In the genomic region with DNA sequence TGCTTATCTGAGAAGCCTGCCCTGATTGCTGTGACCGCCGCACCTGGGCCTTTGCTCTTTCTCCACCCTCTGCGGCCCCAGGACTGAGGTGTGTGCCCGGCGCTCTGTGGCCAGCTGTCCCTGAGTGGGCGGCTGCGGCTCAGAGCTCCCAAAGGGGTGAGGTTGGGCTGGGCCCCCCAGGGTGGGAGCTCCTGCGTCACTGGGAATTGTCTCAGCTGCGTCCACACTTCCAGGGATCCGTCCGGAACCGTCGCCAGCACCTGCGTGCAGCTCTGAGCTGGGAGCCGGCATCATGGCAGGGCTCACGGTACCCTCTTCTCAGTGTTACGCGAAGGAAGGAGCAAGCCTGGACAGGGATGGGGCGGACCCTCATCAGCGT, we compare ENCODE assay signal across 18 cellular contexts. TPM values are rescaled to one million over a fixed set of nuclear protein-coding genes. Genes with fewer than 3 reads are reported as not detected.
DNase-seq lines count a peak whose midpoint lies in the region; ATAC-seq and TF ChIP-seq lines count a peak whose summit lies in the region.
"Had no signal": no experiment of that assay in that cellular context is flagged by ENCODE, and none has a peak within 500 bp of the region (broad histone marks: within the 10 kb centered on the region; RNA-seq: fewer than 3 reads in every experiment).

No MANE protein-coding gene starts in this region.

- TF ChIP-seq CTCF in endodermal cell (conservative IDR thresholded peaks at IDR 0.05): no peak

- no peaks in the 10 kb centered on the region; a peak in 1 of 22 replicates for H4K20me1 ChIP-seq in BLaER1 treated with 17β-estradiol and CSF1 and Interleukin-3, amounts not matched to agents 10 nM and 100 nM

- peak overlapping the region; percentile 68 to 89 (median 78); a peak in 21 of 22 replicates for H3K4me2 ChIP-seq in BLaER1 treated with 17β-estradiol and CSF1 and Interleukin-3, amounts not matched to agents 10 nM and 100 nM
- no peak overlapping the region for H3K4me2 ChIP-seq in neuronal stem cell (ENCODE audit: insufficient read depth, low read length, poor library complexity, severe bottlenecking)

- no peaks in the 10 kb centered on the region for H3K27me3 ChIP-seq in BLaER1 treated with 17β-estradiol and CSF1 and Interleukin-3, amounts not matched to agents 10 nM and 100 nM
- H3K27me3 ChIP-seq in endodermal cell (ENCODE audit: control insufficient read depth, insufficient read depth, low read length, poor library complexity, severe bottlenecking) (no peaks in the 10 kb centered on the region), neuronal stem cell (ENCODE audit: control insufficient read depth in 3 of 3, insufficient read depth in 3 of 3, low read depth in 1 of 3, low read length in 3 of 3) (peaks cover 0 to 23% (median 0%) of the 10 kb centered on the region in 3 experiments)

- H2BK120ac ChIP-seq in neuronal stem cell (ENCODE audit: low read depth, low read length): no peak overlapping the region

- H3K79me1 ChIP-seq in neuronal stem cell (ENCODE audit: low read depth, low read length): peaks cover under 1% of the 10 kb centered on the region

- no peak overlapping the region for H2AFZ ChIP-seq in neuronal stem cell (ENCODE audit: low read length)

- H2AK5ac ChIP-seq in neuronal stem cell (ENCODE audit: low read depth, low read length): peak overlapping the region; percentile 73

- peak overlapping the region; percentile 40 for H3K23ac ChIP-seq in neuronal stem cell (ENCODE audit: low read depth, low read length, poor library complexity)

- peaks cover 25 to 65% (median 58%) of the 10 kb centered on the region in 10 experiments for H3K4me1 ChIP-seq in BLaER1 treated with 17β-estradiol and CSF1 and Interleukin-3, amounts not matched to agents 10 nM and 100 nM
- H3K4me1 ChIP-seq in endodermal cell (ENCODE audit: control insufficient read depth, insufficient read depth, low read length) (no peaks in the 10 kb centered on the region), neuronal stem cell (ENCODE audit: control insufficient read depth in 2 of 2, insufficient read depth in 1 of 2, low read depth in 1 of 2, low read length in 2 of 2) (no peaks in the 10 kb centered on the region)

- no peak overlapping the region for H2BK15ac ChIP-seq in neuronal stem cell (ENCODE audit: low read length)

- ATAC-seq in activated naive CD8-positive, alpha-beta T cell treated with anti-CD3 and anti-CD28 coated beads, Interleukin-2, amount 10 ng/mL, durations not matched to agents 7 days and 5 days (ENCODE audit: low read depth): no peak
- no peak for ATAC-seq in activated naive CD8-positive, alpha-beta T cell treated with anti-CD3 and anti-CD28 coated beads, Interleukin-2, amount 50 U/mL, for 24 hours
- ATAC-seq in esophagus mucosa: no peak
- ATAC-seq: GM12878 had no signal

- H3K9ac ChIP-seq in BLaER1 treated with 17β-estradiol and CSF1 and Interleukin-3, amounts not matched to agents 10 nM and 100 nM: 0 out of 22 replicates have a peak overlapping the region, but pooled peaks of 1 of the 11 experiments have one; percentile 18
- H3K9ac ChIP-seq in endodermal cell (ENCODE audit: extremely low read depth, low read length, poor library complexity, severe bottlenecking) (no peak overlapping the region), neuronal stem cell (ENCODE audit: low read depth, low read length, poor library complexity) (no peak overlapping the region)

- H2BK5ac ChIP-seq in neuronal stem cell (ENCODE audit: low read length): no peak overlapping the region

- peaks cover 7% of the 10 kb centered on the region for H3K4me1 Mint-ChIP-seq in activated naive CD8-positive, alpha-beta T cell treated with anti-CD3 and anti-CD28 coated beads, Interleukin-2, amount 10 ng/mL, durations not matched to agents 7 days and 5 days
- H3K4me1 Mint-ChIP-seq in activated naive CD8-positive, alpha-beta T cell treated with anti-CD3 and anti-CD28 coated beads, Interleukin-2, amount 50 U/mL, for 24 hours: peaks cover 4% of the 10 kb centered on the region
- H3K4me1 Mint-ChIP-seq in endodermal cell: no peaks in the 10 kb centered on the region

- H3K36me3 Mint-ChIP-seq in activated naive CD8-positive, alpha-beta T cell treated with anti-CD3 and anti-CD28 coated beads, Interleukin-2, amount 10 ng/mL, durations not matched to agents 7 days and 5 days: no peaks in the 10 kb centered on the region
- no peaks in the 10 kb centered on the region for H3K36me3 Mint-ChIP-seq in activated naive CD8-positive, alpha-beta T cell treated with anti-CD3 and anti-CD28 coated beads, Interleukin-2, amount 50 U/mL, for 24 hours (ENCODE audit: low read depth)
- H3K36me3 Mint-ChIP-seq in endodermal cell (ENCODE audit: low read depth): no peaks in the 10 kb centered on the region
- H3K36me3 Mint-ChIP-seq: CD4-positive, CD25-positive, alpha-beta regulatory T cell; CD8-positive, alpha-beta memory T cell; IgD-negative memory B cell had no signal

- no peak for DNase-seq in activated naive CD8-positive, alpha-beta T cell treated with anti-CD3 and anti-CD28 coated beads, Interleukin-2, amount 10 ng/mL, durations not matched to agents 7 days and 5 days
- no peak for DNase-seq in activated naive CD8-positive, alpha-beta T cell treated with anti-CD3 and anti-CD28 coated beads, Interleukin-2, amount 50 U/mL, for 24 hours
- DNase-seq in endodermal cell: no peak
- no peak for DNase-seq in neuronal stem cell (ENCODE audit: low spot score)
- no peak for DNase-seq in NOMO-1 (lab: John Stamatoyannopoulos, UW; ENCODE audit: unreplicated experiment in 2 of 2)
- DNase-seq in NCI-H2107 treated with DMSO at 0.1 percent for 48 hours (lab: John Stamatoyannopoulos, UW; ENCODE audit: unreplicated experiment): no peak
- DNase-seq: CD4-positive, CD25-positive, alpha-beta regulatory T cell; CD8-positive, alpha-beta memory T cell; COR-L47; DMS 273 treated with DMSO at 0.1 percent for 48 hours; DMS53; DND-41; EL; HCEC 1CT had no signal

- no peaks in the 10 kb centered on the region for H3K36me3 ChIP-seq in BLaER1 treated with 17β-estradiol and CSF1 and Interleukin-3, amounts not matched to agents 10 nM and 100 nM
- H3K36me3 ChIP-seq in endodermal cell (ENCODE audit: control insufficient read depth, insufficient read depth, low read length) (no peaks in the 10 kb centered on the region), neuronal stem cell (replicated peaks in 1 of 2; ENCODE audit: control insufficient read depth in 2 of 2, insufficient read depth in 2 of 2, low read length in 2 of 2) (no peaks in the 10 kb centered on the region)

- POLR2A ChIA-PET in activated naive CD8-positive, alpha-beta T cell treated with anti-CD3 and anti-CD28 coated beads, Interleukin-2, amount 10 ng/mL, durations not matched to agents 7 days and 5 days (lab: Charles Lee): no interaction called here

- no peak overlapping the region for H3K4me3 Mint-ChIP-seq in activated naive CD8-positive, alpha-beta T cell treated with anti-CD3 and anti-CD28 coated beads, Interleukin-2, amount 10 ng/mL, durations not matched to agents 7 days and 5 days
- no peak overlapping the region for H3K4me3 Mint-ChIP-seq in activated naive CD8-positive, alpha-beta T cell treated with anti-CD3 and anti-CD28 coated beads, Interleukin-2, amount 50 U/mL, for 24 hours
- no peak overlapping the region for H3K4me3 Mint-ChIP-seq in endodermal cell
- H3K4me3 Mint-ChIP-seq: CD4-positive, CD25-positive, alpha-beta regulatory T cell; CD8-positive, alpha-beta memory T cell; IgD-negative memory B cell had no signal

- no peak overlapping the region for H4K8ac ChIP-seq in neuronal stem cell (ENCODE audit: low read depth, low read length)

- no peak overlapping the region for H3K14ac ChIP-seq in neuronal stem cell (ENCODE audit: low read length)

- no peaks in the 10 kb centered on the region for H3K9me3 Mint-ChIP-seq in activated naive CD8-positive, alpha-beta T cell treated with anti-CD3 and anti-CD28 coated beads, Interleukin-2, amount 10 ng/mL, durations not matched to agents 7 days and 5 days
- H3K9me3 Mint-ChIP-seq in activated naive CD8-positive, alpha-beta T cell treated with anti-CD3 and anti-CD28 coated beads, Interleukin-2, amount 50 U/mL, for 24 hours: no peaks in the 10 kb centered on the region
- no peaks in the 10 kb centered on the region for H3K9me3 Mint-ChIP-seq in endodermal cell
- H3K9me3 Mint-ChIP-seq: CD8-positive, alpha-beta memory T cell; IgD-negative memory B cell had no signal

- H4K91ac ChIP-seq in neuronal stem cell (ENCODE audit: low read depth, low read length, poor library complexity): no peak overlapping the region

- 94 to 99% methylated on average over 12 to 20 of the region's 20 CpGs for WGBS in endodermal cell (ENCODE audit: insufficient coverage in 1 of 2, insufficient read length in 1 of 2), 2 experiments
- WGBS in neuronal stem cell (ENCODE audit: extremely low coverage in 2 of 2, insufficient read length in 2 of 2, insufficient replicate concordance in 1 of 2), 2 donors: no CpG with 5 or more reads among the region's 20 CpGs

- H3K27ac Mint-ChIP-seq in activated naive CD8-positive, alpha-beta T cell treated with anti-CD3 and anti-CD28 coated beads, Interleukin-2, amount 10 ng/mL, durations not matched to agents 7 days and 5 days: peak overlapping the region; percentile 36
- H3K27ac Mint-ChIP-seq in activated naive CD8-positive, alpha-beta T cell treated with anti-CD3 and anti-CD28 coated beads, Interleukin-2, amount 50 U/mL, for 24 hours: no peak overlapping the region
- peak overlapping the region; percentile 67 for H3K27ac Mint-ChIP-seq in endodermal cell
- H3K27ac Mint-ChIP-seq: CD4-positive, CD25-positive, alpha-beta regulatory T cell; CD8-positive, alpha-beta memory T cell; IgD-negative memory B cell had no signal

- peak overlapping the region; percentile 75 for H2BK12ac ChIP-seq in neuronal stem cell (ENCODE audit: low read length)

- no peaks in the 10 kb centered on the region for H3K27me3 Mint-ChIP-seq in activated naive CD8-positive, alpha-beta T cell treated with anti-CD3 and anti-CD28 coated beads, Interleukin-2, amount 10 ng/mL, durations not matched to agents 7 days and 5 days
- no peaks in the 10 kb centered on the region for H3K27me3 Mint-ChIP-seq in activated naive CD8-positive, alpha-beta T cell treated with anti-CD3 and anti-CD28 coated beads, Interleukin-2, amount 50 U/mL, for 24 hours
- no peaks in the 10 kb centered on the region for H3K27me3 Mint-ChIP-seq in endodermal cell (ENCODE audit: insufficient read depth)

- no peak overlapping the region for H3K4ac ChIP-seq in neuronal stem cell (ENCODE audit: low read length)

- H3K27ac ChIP-seq in BLaER1 treated with 17β-estradiol and CSF1 and Interleukin-3, amounts not matched to agents 10 nM and 100 nM: peak overlapping the region in 7 of 11 experiments; percentile 17 to 69 (median 68); a peak in 7 of 22 replicates
- H3K27ac ChIP-seq in endodermal cell (ENCODE audit: low read depth, low read length) (no peak overlapping the region), neuronal stem cell (replicated peaks; ENCODE audit: low read length) (no peak overlapping the region)

- H3K9me3 ChIP-seq in BLaER1 treated with 17β-estradiol and CSF1 and Interleukin-3, amounts not matched to agents 10 nM and 100 nM (replicated peaks in 1 of 11): no peaks in the 10 kb centered on the region
- H3K9me3 ChIP-seq in endodermal cell (ENCODE audit: control insufficient read depth, low read length): no peaks in the 10 kb centered on the region
- peaks cover 0 to 2% of the 10 kb centered on the region in 2 donors for H3K9me3 ChIP-seq in neuronal stem cell (replicated peaks in 1 of 2; ENCODE audit: control insufficient read depth in 2 of 2, insufficient read depth in 1 of 2, low read depth in 1 of 2, low read length in 2 of 2)

- peak overlapping the region; percentile 50 for H3K18ac ChIP-seq in neuronal stem cell (ENCODE audit: low read length)

- no peak overlapping the region for H3K4me3 ChIP-seq in BLaER1 treated with 17β-estradiol and CSF1 and Interleukin-3, amounts not matched to agents 10 nM and 100 nM
- H3K4me3 ChIP-seq in endodermal cell (ENCODE audit: low read length): no peak overlapping the region
- H3K4me3 ChIP-seq in neuronal stem cell (ENCODE audit: low read length in 2 of 2): no peak overlapping the region
- H3K4me3 ChIP-seq: GM12878 had no signal

RNA-seq across cellular contexts. Expression of gene ZNF469, which starts 24.3 kb away (rescaled TPM):
- total RNA-seq in activated naive CD8-positive, alpha-beta T cell treated with anti-CD3 and anti-CD28 coated beads, Interleukin-2, amount 10 ng/mL, durations not matched to agents 7 days and 5 days: 1 to 10 TPM; 1.1 to 1.2 TPM
- 1 to 10 TPM in 1 of 2 donors, under 1 TPM in 1; 0.68 to 4.7 TPM for total RNA-seq in endodermal cell
- polyA plus RNA-seq in endodermal cell (2013, experiment 1 of 2): 0.53 TPM
- 0.46 TPM for polyA plus RNA-seq in endodermal cell (2013, experiment 2 of 2)
- 0.26 TPM for polyA plus RNA-seq in neuronal stem cell (2013, experiment 1 of 2)
- polyA plus RNA-seq in neuronal stem cell (2013, experiment 2 of 2): 0.29 TPM
- 0.24 TPM for total RNA-seq in esophagus mucosa

RNA-seq across cellular contexts. Expression of gene ZFPM1, which starts 46.0 kb away (rescaled TPM):
- total RNA-seq in activated naive CD8-positive, alpha-beta T cell treated with anti-CD3 and anti-CD28 coated beads, Interleukin-2, amount 10 ng/mL, durations not matched to agents 7 days and 5 days: 10 to 100 TPM; 19.0 to 19.2 TPM
- total RNA-seq in endodermal cell (10 to 100 TPM; 18.1 to 21.5 TPM), esophagus mucosa (3.2 TPM)
- polyA plus RNA-seq in endodermal cell (2013, experiment 1 of 2): 5.6 TPM
- 5.0 TPM for polyA plus RNA-seq in endodermal cell (2013, experiment 2 of 2)
- polyA plus RNA-seq in neuronal stem cell (2013, experiment 1 of 2): 3.8 TPM
- polyA plus RNA-seq in neuronal stem cell (2013, experiment 2 of 2): 4.0 TPM

Comparison
In these comparisons a context has a peak if more than half of its experiments do, and no peak if none do; other contexts are left out.
1. H3K27ac ChIP-seq: peak in BLaER1 treated with 17β-estradiol and CSF1 and Interleukin-3, amounts not matched to agents 10 nM and 100 nM (7 of 11); none in endodermal cell (single experiment) and neuronal stem cell (single experiment).